23 cellular contexts compared by ENCODE assay signal in genomic region chr9:121816449-121816817, GRCh38.
"Had no signal": no experiment of that assay in that cellular context is flagged by ENCODE, and none has a peak within 500 bp of the region (broad histone marks: within the 10 kb centered on the region; RNA-seq: fewer than 3 reads in every experiment).

No MANE protein-coding gene starts in this region.

- H3K27ac ChIP-seq: epithelial cell of prostate, esophagus muscularis mucosa, gastrocnemius medialis, parathyroid adenoma, prostate gland, spleen, tibial artery, upper lobe of right lung had no signal

- H3K4me1 Mint-ChIP-seq: natural killer cell had no signal

- H3K79me2 ChIP-seq: parathyroid adenoma had no signal

- ATAC-seq: gastrocnemius medialis; left lobe of liver; natural killer cell; sciatic nerve; stimulated activated memory B cell treated with anti-CD40 and anti-IgM and Interleukin-4, amounts not matched to agents 10 μg/mL and 1 μg/mL and 100 μg/mL, for 72 hours; upper lobe of right lung had no signal

- H3K4me3 ChIP-seq: esophagus muscularis mucosa, gastrocnemius medialis, prostate gland, spleen, tibial artery, upper lobe of right lung had no signal

- H3K27ac Mint-ChIP-seq: mesothelial cell of epicardium; natural killer cell; stimulated activated memory B cell treated with anti-CD40 and anti-IgM and Interleukin-4, amounts not matched to agents 10 μg/mL and 1 μg/mL and 100 μg/mL, for 72 hours; stimulated activated naive CD8-positive, alpha-beta T cell treated with anti-CD3 and anti-CD28 coated beads, Interleukin-15, Interleukin-2, amounts not matched to agents 100 ng/mL and 50 ng/mL, for 24 hours had no signal

- H2AFZ ChIP-seq: parathyroid adenoma had no signal

- H3K9ac ChIP-seq: parathyroid adenoma had no signal

- H3K27me3 ChIP-seq: esophagus muscularis mucosa, gastrocnemius medialis, spleen, tibial artery, upper lobe of right lung had no signal

- H3K9me3 Mint-ChIP-seq: mesothelial cell of epicardium; natural killer cell; neural crest cell; stimulated activated memory B cell treated with anti-CD40 and anti-IgM and Interleukin-4, amounts not matched to agents 10 μg/mL and 1 μg/mL and 100 μg/mL, for 72 hours; stimulated activated naive CD8-positive, alpha-beta T cell treated with anti-CD3 and anti-CD28 coated beads, Interleukin-15, Interleukin-2, amounts not matched to agents 100 ng/mL and 50 ng/mL, for 24 hours had no signal

- H3K27me3 Mint-ChIP-seq: stimulated activated naive CD8-positive, alpha-beta T cell treated with anti-CD3 and anti-CD28 coated beads, Interleukin-15, Interleukin-2, amounts not matched to agents 100 ng/mL and 50 ng/mL, for 24 hours had no signal

- H3K4me3 Mint-ChIP-seq: mesothelial cell of epicardium; natural killer cell; stimulated activated memory B cell treated with anti-CD40 and anti-IgM and Interleukin-4, amounts not matched to agents 10 μg/mL and 1 μg/mL and 100 μg/mL, for 72 hours; stimulated activated naive CD8-positive, alpha-beta T cell treated with anti-CD3 and anti-CD28 coated beads, Interleukin-15, Interleukin-2, amounts not matched to agents 100 ng/mL and 50 ng/mL, for 24 hours had no signal

- DNase-seq: effector memory CD4-positive, alpha-beta T cell; gastrocnemius medialis; islet precursor cell; mammary epithelial cell; natural killer cell; occipital lobe; spleen; stimulated activated CD4-positive, alpha-beta T cell treated with anti-CD3 and anti-CD28 coated beads, Interleukin-15, amount 100 ng/mL, for 24 hours; stimulated activated CD4-positive, alpha-beta T cell treated with anti-CD3 and anti-CD28 coated beads, Interleukin-1b, Interleukin-23, amount 100 ng/mL, for 48 hours; stimulated activated CD4-positive, alpha-beta T cell treated with anti-CD3 and anti-CD28 coated beads, Interleukin-4, amount 100 ng/mL, for 24 hours; upper lobe of right lung had no signal

- H3K36me3 ChIP-seq: gastrocnemius medialis, prostate gland, spleen, tibial artery, upper lobe of right lung had no signal

- FAIRE-seq: endometrium had no signal

- H3K4me1 ChIP-seq: parathyroid adenoma, prostate gland, tibial artery, upper lobe of right lung had no signal

- H3K9me3 ChIP-seq: esophagus muscularis mucosa, gastrocnemius medialis, prostate gland, spleen, tibial artery, upper lobe of right lung had no signal

- H3K36me3 Mint-ChIP-seq: mesothelial cell of epicardium; natural killer cell; stimulated activated memory B cell treated with anti-CD40 and anti-IgM and Interleukin-4, amounts not matched to agents 10 μg/mL and 1 μg/mL and 100 μg/mL, for 72 hours had no signal
